ENCODE assay signal across 13 cellular contexts in genomic region chr11:22491826-22492225, GRCh38.
DNase-seq lines count a peak whose midpoint lies in the region; ATAC-seq and TF ChIP-seq lines count a peak whose summit lies in the region.
"Had no signal": no experiment of that assay in that cellular context is flagged by ENCODE, and none has a peak within 500 bp of the region (broad histone marks: within the 10 kb centered on the region; RNA-seq: fewer than 3 reads in every experiment).

No MANE protein-coding gene starts in this region.

- H3K4me3 ChIP-seq in coronary artery (no peak overlapping the region), vagina (no peak overlapping the region)
- H3K4me3 ChIP-seq: heart left ventricle, K562, stomach had no signal

- no peak for TF ChIP-seq CTCF in nephron (IDR thresholded peaks at IDR 0.05; ENCODE audit: unreplicated experiment in 3 of 3)
- no peak for TF ChIP-seq CTCF in coronary artery (IDR thresholded peaks at IDR 0.05)
- TF ChIP-seq CTCF in vagina (IDR thresholded peaks at IDR 0.05): no peak

- intact Hi-C loops in vagina (cut with DNase I): no loop called here

- H3K9me3 Mint-ChIP-seq in nephron: no peaks in the 10 kb centered on the region
- H3K9me3 Mint-ChIP-seq in activated T-helper 17 cell treated with anti-CD3 and anti-CD28 coated beads, Interleukin-2, amount 50 U/mL, for 72 hours: no peaks in the 10 kb centered on the region

- no peaks in the 10 kb centered on the region for H3K27me3 Mint-ChIP-seq in nephron (ENCODE audit: low read depth)
- peaks cover 17% of the 10 kb centered on the region for H3K27me3 Mint-ChIP-seq in activated T-helper 17 cell treated with anti-CD3 and anti-CD28 coated beads, Interleukin-2, amount 50 U/mL, for 72 hours

- no peaks in the 10 kb centered on the region for H3K4me1 ChIP-seq in vagina
- H3K4me1 ChIP-seq: heart left ventricle, stomach had no signal

- H3K4me1 Mint-ChIP-seq in nephron: peaks cover 14% of the 10 kb centered on the region
- H3K4me1 Mint-ChIP-seq in activated T-helper 17 cell treated with anti-CD3 and anti-CD28 coated beads, Interleukin-2, amount 50 U/mL, for 72 hours: no peaks in the 10 kb centered on the region

- no peak for TF ChIP-seq POLR2A in vagina (IDR thresholded peaks at IDR 0.05)

- no peaks in the 10 kb centered on the region for H3K36me3 ChIP-seq in vagina
- H3K36me3 ChIP-seq: heart left ventricle, stomach had no signal

- peak overlapping the region; percentile 10 to 32 (median 16) for H3K4me3 Mint-ChIP-seq in nephron
- H3K4me3 Mint-ChIP-seq in activated T-helper 17 cell treated with anti-CD3 and anti-CD28 coated beads, Interleukin-2, amount 50 U/mL, for 72 hours: no peak overlapping the region

- DNase-seq in COR-L47 (lab: John Stamatoyannopoulos, UW) (peak; percentile 45), NCI-H1694 (lab: John Stamatoyannopoulos, UW) (peak; percentile 86), cerebellar cortex (ENCODE audit: low spot score) (peak; percentile 20), coronary artery (ENCODE audit: low spot score) (no peak), NCI-H1436 treated with DMSO at 0.1 percent for 48 hours (lab: John Stamatoyannopoulos, UW) (no peak), vagina (ENCODE audit: extremely low spot score in 2 of 2) (no peak)
- DNase-seq: central memory CD4-positive, alpha-beta T cell; heart left ventricle; NK-92 treated with Interleukin-12 subunit alpha and Interleukin-12 subunit beta, amount 100 ng/mL, for 24 hours; stomach had no signal

- peak overlapping the region; percentile 6 to 39 (median 25) for H3K27ac Mint-ChIP-seq in nephron
- no peak overlapping the region for H3K27ac Mint-ChIP-seq in activated T-helper 17 cell treated with anti-CD3 and anti-CD28 coated beads, Interleukin-2, amount 50 U/mL, for 72 hours

- no peaks in the 10 kb centered on the region for H3K27me3 ChIP-seq in vagina
- H3K27me3 ChIP-seq: heart left ventricle, stomach had no signal

- H3K27ac ChIP-seq in coronary artery (no peak overlapping the region), vagina (no peak overlapping the region)
- H3K27ac ChIP-seq: heart left ventricle, stomach had no signal

- ATAC-seq in activated T-helper 17 cell treated with anti-CD3 and anti-CD28 coated beads, Interleukin-2, amount 50 U/mL, for 72 hours (replicated peaks): no peak
- ATAC-seq: heart left ventricle, K562 had no signal

- no peaks in the 10 kb centered on the region for H3K36me3 Mint-ChIP-seq in nephron (ENCODE audit: low read depth)
- no peaks in the 10 kb centered on the region for H3K36me3 Mint-ChIP-seq in activated T-helper 17 cell treated with anti-CD3 and anti-CD28 coated beads, Interleukin-2, amount 50 U/mL, for 72 hours (ENCODE audit: low read depth)

- no peaks in the 10 kb centered on the region for H3K9me3 ChIP-seq in vagina
- H3K9me3 ChIP-seq: heart left ventricle, stomach had no signal

Comparison
In these comparisons a context has a peak if more than half of its experiments do, and no peak if none do; other contexts are left out.
1. DNase-seq: peak in COR-L47 (single experiment), NCI-H1694 (single experiment) and cerebellar cortex (single experiment); none in coronary artery (single experiment), NCI-H1436 treated with DMSO at 0.1 percent for 48 hours (single experiment) and vagina (0 of 2).